33 cellular contexts compared by ENCODE assay signal in genomic region chr10:112827091-112827490, GRCh38.
"Had no signal": no experiment of that assay in that cellular context is flagged by ENCODE, and none has a peak within 500 bp of the region (broad histone marks: within the 10 kb centered on the region; RNA-seq: fewer than 3 reads in every experiment).

No MANE protein-coding gene starts in this region.

- H3K27me3 ChIP-seq: adrenal gland, body of pancreas, brain microvascular endothelial cell, breast epithelium had no signal

- H3K4me1 Mint-ChIP-seq: activated B cell treated with CpG ODN at 0.5 μM for 24 hours; activated CD4-positive, alpha-beta T cell treated with anti-CD3 and anti-CD28 coated beads, Interleukin-2, amount 10 ng/mL, durations not matched to agents 24 days and 14 days; activated naive CD4-positive, alpha-beta T cell treated with anti-CD3 and anti-CD28 coated beads, Interleukin-2, amount 10 ng/mL, durations not matched to agents 7 days and 5 days; activated naive CD4-positive, alpha-beta T cell treated with anti-CD3 and anti-CD28 coated beads, Interleukin-2, amount 50 U/mL, for 24 hours had no signal

- H3K9me3 Mint-ChIP-seq: activated B cell treated with CpG ODN at 0.5 μM for 24 hours; activated CD4-positive, alpha-beta memory T cell treated with anti-CD3 and anti-CD28 coated beads for 36 hours; activated CD4-positive, alpha-beta T cell treated with anti-CD3 and anti-CD28 coated beads, Interleukin-2, amount 10 ng/mL, durations not matched to agents 24 days and 14 days; activated CD8-positive, alpha-beta T cell treated with anti-CD3 and anti-CD28 coated beads for 36 hours; activated naive CD4-positive, alpha-beta T cell treated with anti-CD3 and anti-CD28 coated beads, Interleukin-2, amount 10 ng/mL, durations not matched to agents 7 days and 5 days; activated naive CD4-positive, alpha-beta T cell treated with anti-CD3 and anti-CD28 coated beads, Interleukin-2, amount 50 U/mL, for 24 hours; activated T-cell treated with anti-CD3 and anti-CD28 coated beads, Interleukin-2, amount 50 U/mL, for 24 hours; activated T-helper 2 cell treated with anti-CD3 and anti-CD28 coated beads, Interferon-gamma antibody, Interleukin-2, Interleukin-4, amounts not matched to agents 10 μg/mL and 5 μg/mL and 100 μg/mL, durations not matched to agents 14 hours and 24 hours and 36 hours; central memory CD8-positive, alpha-beta T cell; T-helper 1 cell treated with Interleukin-12 subunit alpha and Interleukin-12 subunit beta and Interleukin-4 antibody, amounts not matched to agents 30 μg/mL and 1 μg/mL, for 36 hours; T-helper 2 cell treated with Interferon-gamma antibody and Interleukin-4, amounts not matched to agents 5 μg/mL and 100 μg/mL, for 36 hours had no signal

- H3K4me3 Mint-ChIP-seq: activated B cell treated with CpG ODN at 0.5 μM for 24 hours; activated CD4-positive, alpha-beta memory T cell treated with anti-CD3 and anti-CD28 coated beads for 36 hours; activated CD4-positive, alpha-beta T cell treated with anti-CD3 and anti-CD28 coated beads, Interleukin-2, amount 10 ng/mL, durations not matched to agents 24 days and 14 days; activated CD8-positive, alpha-beta T cell treated with anti-CD3 and anti-CD28 coated beads for 36 hours; activated naive CD4-positive, alpha-beta T cell treated with anti-CD3 and anti-CD28 coated beads, Interleukin-2, amount 10 ng/mL, durations not matched to agents 7 days and 5 days; activated naive CD4-positive, alpha-beta T cell treated with anti-CD3 and anti-CD28 coated beads, Interleukin-2, amount 50 U/mL, for 24 hours; activated naive CD8-positive, alpha-beta T cell; activated T-cell treated with anti-CD3 and anti-CD28 coated beads, Interleukin-2, amount 50 U/mL, for 24 hours; central memory CD8-positive, alpha-beta T cell; T-helper 1 cell treated with Interleukin-12 subunit alpha and Interleukin-12 subunit beta and Interleukin-4 antibody, amounts not matched to agents 30 μg/mL and 1 μg/mL, for 36 hours; T-helper 2 cell treated with Interferon-gamma antibody and Interleukin-4, amounts not matched to agents 5 μg/mL and 100 μg/mL, for 36 hours had no signal

- H3K4me3 ChIP-seq: adrenal gland, body of pancreas, breast epithelium had no signal

- H3K4me1 ChIP-seq: body of pancreas, breast epithelium had no signal

- H3K27ac ChIP-seq: adrenal gland, brain microvascular endothelial cell, breast epithelium had no signal

- H3K27me3 Mint-ChIP-seq: activated B cell treated with CpG ODN at 0.5 μM for 24 hours; activated CD4-positive, alpha-beta memory T cell treated with anti-CD3 and anti-CD28 coated beads for 36 hours; activated CD4-positive, alpha-beta T cell treated with anti-CD3 and anti-CD28 coated beads, Interleukin-2, amount 10 ng/mL, durations not matched to agents 24 days and 14 days; activated CD8-positive, alpha-beta T cell treated with anti-CD3 and anti-CD28 coated beads for 36 hours; activated naive CD4-positive, alpha-beta T cell treated with anti-CD3 and anti-CD28 coated beads, Interleukin-2, amount 10 ng/mL, durations not matched to agents 7 days and 5 days; activated naive CD4-positive, alpha-beta T cell treated with anti-CD3 and anti-CD28 coated beads, Interleukin-2, amount 50 U/mL, for 24 hours; activated naive CD8-positive, alpha-beta T cell; activated T-cell treated with anti-CD3 and anti-CD28 coated beads, Interleukin-2, amount 50 U/mL, for 24 hours; central memory CD8-positive, alpha-beta T cell had no signal

- H3K36me3 ChIP-seq: adrenal gland, brain microvascular endothelial cell, breast epithelium had no signal

- FAIRE-seq: astrocyte, TTC549 had no signal

- H3K9me3 ChIP-seq: adrenal gland, body of pancreas, breast epithelium had no signal

- H3K27ac Mint-ChIP-seq: activated B cell treated with CpG ODN at 0.5 μM for 24 hours; activated CD4-positive, alpha-beta memory T cell treated with anti-CD3 and anti-CD28 coated beads for 36 hours; activated CD4-positive, alpha-beta T cell treated with anti-CD3 and anti-CD28 coated beads, Interleukin-2, amount 10 ng/mL, durations not matched to agents 24 days and 14 days; activated CD8-positive, alpha-beta T cell treated with anti-CD3 and anti-CD28 coated beads for 36 hours; activated naive CD4-positive, alpha-beta T cell treated with anti-CD3 and anti-CD28 coated beads, Interleukin-2, amount 10 ng/mL, durations not matched to agents 7 days and 5 days; activated naive CD4-positive, alpha-beta T cell treated with anti-CD3 and anti-CD28 coated beads, Interleukin-2, amount 50 U/mL, for 24 hours; activated naive CD8-positive, alpha-beta T cell; activated T-cell treated with anti-CD3 and anti-CD28 coated beads, Interleukin-2, amount 50 U/mL, for 24 hours; activated T-helper 2 cell treated with anti-CD3 and anti-CD28 coated beads, Interferon-gamma antibody, Interleukin-2, Interleukin-4, amounts not matched to agents 10 μg/mL and 5 μg/mL and 100 μg/mL, durations not matched to agents 14 hours and 24 hours and 36 hours; T-helper 1 cell treated with Interleukin-12 subunit alpha and Interleukin-12 subunit beta and Interleukin-4 antibody, amounts not matched to agents 30 μg/mL and 1 μg/mL, for 36 hours; T-helper 2 cell treated with Interferon-gamma antibody and Interleukin-4, amounts not matched to agents 5 μg/mL and 100 μg/mL, for 36 hours had no signal

- DNase-seq: activated B cell treated with CpG ODN at 0.5 μM for 24 hours; activated CD4-positive, alpha-beta memory T cell treated with anti-CD3 and anti-CD28 coated beads for 36 hours; activated CD4-positive, alpha-beta T cell treated with anti-CD3 and anti-CD28 coated beads for 4 hours; activated CD4-positive, alpha-beta T cell treated with anti-CD3 and anti-CD28 coated beads, Interleukin-2, amount 10 ng/mL, durations not matched to agents 24 days and 14 days; activated CD4-positive, alpha-beta T cell treated with anti-CD3 and anti-CD28 coated beads, Interleukin-2, amount 50 U/mL, for 1 hour; activated CD4-positive, alpha-beta T cell treated with anti-CD3 and anti-CD28 coated beads, Interleukin-2, amount 50 U/mL, for 4 hours; activated CD4-positive, CD25-positive, alpha-beta regulatory T cell treated with anti-CD3 and anti-CD28 coated beads, Interleukin-2, amount 50 U/mL, for 72 hours; activated CD8-positive, alpha-beta memory T cell treated with anti-CD3 and anti-CD28 coated beads, Interleukin-2, amount 50 U/mL, for 4 hours; activated CD8-positive, alpha-beta T cell treated with anti-CD3 and anti-CD28 coated beads for 36 hours; activated effector memory CD4-positive, alpha-beta T cell treated with Interleukin-2 at 50 U/mL for 16 hours; activated gamma-delta T cell; activated naive CD4-positive, alpha-beta T cell treated with anti-CD3 and anti-CD28 coated beads, Interleukin-2, amount 10 ng/mL, durations not matched to agents 7 days and 5 days; activated naive CD4-positive, alpha-beta T cell treated with Interleukin-2 at 50 U/mL for 16 hours; activated T-cell treated with anti-CD3 and anti-CD28 coated beads, Interleukin-2, amount 50 U/mL, for 24 hours; activated T-cell treated with anti-CD3 and anti-CD28 coated beads, Interleukin-2, amount 50 U/mL, for 48 hours; adrenal gland; amniotic stem cell; aorta; body of pancreas; brain microvascular endothelial cell; cerebellar nuclear complex; T-helper 1 cell; T-helper 2 cell; T-helper 9 cell had no signal

- H3K36me3 Mint-ChIP-seq: activated naive CD4-positive, alpha-beta T cell treated with anti-CD3 and anti-CD28 coated beads, Interleukin-2, amount 10 ng/mL, durations not matched to agents 7 days and 5 days had no signal
